ENCODE assay signal across 16 cellular contexts in genomic region chr16:10959161-10959560, GRCh38. TPM values are rescaled to one million over a fixed set of nuclear protein-coding genes. Genes with fewer than 3 reads are reported as not detected.
DNase-seq lines count a peak whose midpoint lies in the region; ATAC-seq and TF ChIP-seq lines count a peak whose summit lies in the region.
"Had no signal": no experiment of that assay in that cellular context is flagged by ENCODE, and none has a peak within 500 bp of the region (broad histone marks: within the 10 kb centered on the region; RNA-seq: fewer than 3 reads in every experiment).

No MANE protein-coding gene starts in this region.

- peaks cover 30% of the 10 kb centered on the region for H3K4me1 ChIP-seq in IMR-90 (ENCODE audit: control insufficient read depth, insufficient read depth, low read length)
- H3K4me1 ChIP-seq in fibroblast of lung (ENCODE audit: control insufficient read depth, extremely low read depth, insufficient read depth, low read length): peaks cover 18% of the 10 kb centered on the region
- H3K4me1 ChIP-seq in transverse colon: peaks cover under 1 to 9% (median 4%) of the 10 kb centered on the region in 4 donors

- no peaks in the 10 kb centered on the region for H3K27me3 ChIP-seq in IMR-90 (ENCODE audit: control insufficient read depth, insufficient read depth, low read length)
- no peaks in the 10 kb centered on the region for H3K27me3 ChIP-seq in fibroblast of lung (ENCODE audit: control insufficient read depth, insufficient read depth, low read length)
- no peaks in the 10 kb centered on the region for H3K27me3 ChIP-seq in transverse colon

- WGBS in IMR-90 (ENCODE audit: extremely low coverage in 2 of 2, insufficient read length in 1 of 2), 2 experiments: no CpG with 5 or more reads among the region's 5 CpGs
- 79 to 88% methylated on average over 5 of the region's 5 CpGs for WGBS in transverse colon (ENCODE audit: low coverage in 1 of 2), 2 donors

- DNase-seq in activated CD4-positive, alpha-beta memory T cell treated with anti-CD3 and anti-CD28 coated beads for 36 hours: no peak
- DNase-seq in activated CD4-positive, alpha-beta memory T cell treated with anti-CD3 and anti-CD28 coated beads, Interleukin-2, amount 10 ng/mL, durations not matched to agents 7 days and 5 days: no peak
- peak; percentile 82 for DNase-seq in IMR-90
- peak; percentile 42 to 69 for DNase-seq in fibroblast of lung (ENCODE audit: low read depth in 2 of 2)
- peak; percentile 76 for DNase-seq in renal cortical epithelial cell (ENCODE audit: low read depth)
- DNase-seq in posterior vena cava (ENCODE audit: low spot score): no peak
- DNase-seq in transverse colon: no peak
- DNase-seq in NCI-H2029 (lab: John Stamatoyannopoulos, UW): no peak
- DNase-seq: C1 segment of cervical spinal cord; CD4-positive, alpha-beta T cell; DMS79; EL; GDM1 had no signal

- peak overlapping the region; percentile 33 for H2BK5ac ChIP-seq in IMR-90 (ENCODE audit: low read depth, low read length, poor library complexity, severe bottlenecking)

- no peak for TF ChIP-seq POLR2A in IMR-90 (IDR thresholded peaks at IDR 0.05; ENCODE audit: low read depth, low read length)
- no peak for TF ChIP-seq POLR2A in transverse colon (IDR thresholded peaks at IDR 0.05)

- no peak overlapping the region for H2AK9ac ChIP-seq in IMR-90 (replicated peaks; ENCODE audit: low read depth, low read length, poor library complexity)

- H3K56ac ChIP-seq in IMR-90 (ENCODE audit: extremely low read depth, insufficient read depth, low read length): no peak overlapping the region

- no TSS peak for BruUV-seq in IMR-90 (replicated peaks; lab: Mats Ljungman, UMichigan)

- H3K9me3 Mint-ChIP-seq in activated CD4-positive, alpha-beta memory T cell treated with anti-CD3 and anti-CD28 coated beads for 36 hours: no peaks in the 10 kb centered on the region
- no peaks in the 10 kb centered on the region for H3K9me3 Mint-ChIP-seq in activated CD4-positive, alpha-beta memory T cell treated with anti-CD3 and anti-CD28 coated beads, Interleukin-2, amount 10 ng/mL, durations not matched to agents 7 days and 5 days
- H3K9me3 Mint-ChIP-seq: CD4-positive, alpha-beta T cell had no signal

- H3K36me3 Mint-ChIP-seq in activated CD4-positive, alpha-beta memory T cell treated with anti-CD3 and anti-CD28 coated beads for 36 hours: peaks cover 27% of the 10 kb centered on the region
- peaks cover 28% of the 10 kb centered on the region for H3K36me3 Mint-ChIP-seq in activated CD4-positive, alpha-beta memory T cell treated with anti-CD3 and anti-CD28 coated beads, Interleukin-2, amount 10 ng/mL, durations not matched to agents 7 days and 5 days (ENCODE audit: low read depth)

- 0 out of 2 replicates have a peak overlapping the region, but pooled peaks have one; percentile 74 for H3K4ac ChIP-seq in IMR-90 (ENCODE audit: low read depth, low read length)

- H2AFZ ChIP-seq in IMR-90 (replicated peaks; ENCODE audit: low read length, poor library complexity): no peak overlapping the region
- no peak overlapping the region for H2AFZ ChIP-seq in fibroblast of lung (ENCODE audit: low read length)

- peak overlapping the region; percentile 87 for H3K27ac Mint-ChIP-seq in activated CD4-positive, alpha-beta memory T cell treated with anti-CD3 and anti-CD28 coated beads for 36 hours
- no peak overlapping the region for H3K27ac Mint-ChIP-seq in activated CD4-positive, alpha-beta memory T cell treated with anti-CD3 and anti-CD28 coated beads, Interleukin-2, amount 10 ng/mL, durations not matched to agents 7 days and 5 days
- H3K27ac Mint-ChIP-seq: CD4-positive, alpha-beta T cell had no signal

- H3K79me2 ChIP-seq in fibroblast of lung (ENCODE audit: control insufficient read depth, insufficient read depth, low read length): peaks cover 6% of the 10 kb centered on the region

- H3K4me2 ChIP-seq in IMR-90 (ENCODE audit: low read depth, low read length): no peak overlapping the region; the same call in 1 of the 2 replicates
- H3K4me2 ChIP-seq in fibroblast of lung (ENCODE audit: extremely low read depth, insufficient read depth, low read length): no peak overlapping the region

- no peak overlapping the region for H3K9ac ChIP-seq in IMR-90 (ENCODE audit: low read depth, low read length)
- H3K9ac ChIP-seq in fibroblast of lung (ENCODE audit: insufficient read depth, low read length): no peak overlapping the region

- TF ChIP-seq EP300 in transverse colon (IDR thresholded peaks at IDR 0.05; ENCODE audit: low read depth): no peak

- no peak overlapping the region for H2BK15ac ChIP-seq in IMR-90 (ENCODE audit: low read depth, low read length)

- peaks cover 10% of the 10 kb centered on the region for H4K20me1 ChIP-seq in IMR-90 (ENCODE audit: insufficient read depth, low read length)
- H4K20me1 ChIP-seq in fibroblast of lung (ENCODE audit: control insufficient read depth, extremely low read depth, insufficient read depth, low read length): no peaks in the 10 kb centered on the region

- no peak overlapping the region for H3K23ac ChIP-seq in IMR-90 (ENCODE audit: low read depth, low read length)

- CTCF ChIA-PET in activated CD4-positive, alpha-beta memory T cell treated with anti-CD3 and anti-CD28 coated beads for 36 hours (lab: Charles Lee): interaction anchor here (1.0 to 1.4 kb wide), 3 partner anchors 259 to 1109 kb away, joined by 3 read pairs; partner anchors contain the start of gene SOCS1
- CTCF ChIA-PET in activated CD4-positive, alpha-beta memory T cell treated with anti-CD3 and anti-CD28 coated beads, Interleukin-2, amount 10 ng/mL, durations not matched to agents 7 days and 5 days (lab: Charles Lee): interaction anchor here (0.7 to 1.8 kb wide), 5 partner anchors 10 to 397 kb away, joined by 3 to 5 read pairs (median 3); partner anchors contain the start of gene SOCS1
- CTCF ChIA-PET in IMR-90 (lab: Yijun Ruan, JAX): interaction anchor here (0.6 to 1.0 kb wide), 2 partner anchors 296 to 761 kb away, joined by 3 to 4 read pairs; no protein-coding TSS in a partner anchor

- in situ Hi-C loops in IMR-90 (cut with MboI; ENCODE audit: low sequenced_read_pairs) (loop anchor here (25.0 kb wide), 2 partner anchors 578 to 853 kb away; a partner anchor contains a TSS), transverse colon (cut with MboI; ENCODE audit: low pct_ligation_motif_present in 1 of 4, low pct_unique_long_range_greater_than_20kb in 1 of 4, low sequenced_read_pairs in 3 of 4) (loop anchor here in 2 of 4 donors (25.0 kb wide), 2 partner anchors 403 to 578 kb away; a partner anchor contains a TSS)

- intact Hi-C loops in activated CD4-positive, alpha-beta memory T cell treated with anti-CD3 and anti-CD28 coated beads for 36 hours (cut with micrococcal nuclease): no loop called here
- intact Hi-C loops in IMR-90 (cut with micrococcal nuclease) (no loop called here), posterior vena cava (cut with DNase I) (no loop called here), transverse colon (cut with DNase I; ENCODE audit: low total_unique reads) (no loop called here)

- H3K14ac ChIP-seq in IMR-90 (replicated peaks; ENCODE audit: low read depth, low read length): no peak overlapping the region

- no peak overlapping the region for H2AK5ac ChIP-seq in IMR-90 (ENCODE audit: low read depth, low read length)

- no peak overlapping the region for H3K4me3 ChIP-seq in IMR-90 (ENCODE audit: insufficient read depth, low read depth, low read length)
- no peak overlapping the region for H3K4me3 ChIP-seq in fibroblast of lung (replicated peaks in 1 of 4; ENCODE audit: control extremely low read depth in 1 of 4, insufficient read depth in 1 of 4, low read depth in 3 of 4, low read length in 4 of 4)
- H3K4me3 ChIP-seq in transverse colon: no peak overlapping the region
- H3K4me3 ChIP-seq: HAP-1 had no signal

- no peak overlapping the region for H4K8ac ChIP-seq in IMR-90 (ENCODE audit: low read depth in 2 of 2, low read length in 2 of 2)

- dilution Hi-C loops in IMR-90 (cut with HindIII; ENCODE audit: low sequenced_read_pairs, unreplicated experiment): no loop called here

- H3K4me3 Mint-ChIP-seq in activated CD4-positive, alpha-beta memory T cell treated with anti-CD3 and anti-CD28 coated beads for 36 hours: no peak overlapping the region
- no peak overlapping the region for H3K4me3 Mint-ChIP-seq in activated CD4-positive, alpha-beta memory T cell treated with anti-CD3 and anti-CD28 coated beads, Interleukin-2, amount 10 ng/mL, durations not matched to agents 7 days and 5 days
- H3K4me3 Mint-ChIP-seq: CD4-positive, alpha-beta T cell had no signal

- no peak for TF ChIP-seq RAD21 in IMR-90 (IDR thresholded peaks at IDR 0.05; ENCODE audit: low read length)

- H3K18ac ChIP-seq in IMR-90 (ENCODE audit: low read depth, low read length): no peak overlapping the region

- no peak overlapping the region for H4K5ac ChIP-seq in IMR-90 (ENCODE audit: low read depth, low read length)

- POLR2A ChIA-PET in activated CD4-positive, alpha-beta memory T cell treated with anti-CD3 and anti-CD28 coated beads for 36 hours (lab: Charles Lee): interaction anchor here (1.4 to 2.4 kb wide), 2 partner anchors 135 to 296 kb away, joined by 3 to 15 read pairs; partner anchors contain the start of gene SOCS1
- POLR2A ChIA-PET in activated CD4-positive, alpha-beta memory T cell treated with anti-CD3 and anti-CD28 coated beads, Interleukin-2, amount 10 ng/mL, durations not matched to agents 7 days and 5 days (lab: Charles Lee): no interaction called here
- POLR2A ChIA-PET in IMR-90 (lab: Charles Lee; ENCODE audit: unreplicated experiment): no interaction called here

- H3K27ac ChIP-seq in IMR-90 (ENCODE audit: insufficient read depth, low read length) (peak overlapping the region; percentile 31; the same call in 1 of the 2 replicates), fibroblast of lung (ENCODE audit: insufficient read depth, low read length) (no peak overlapping the region), transverse colon (no peak overlapping the region)
- H3K27ac ChIP-seq: 22Rv1 had no signal

- peak; percentile 7; the same call in 1 of the 2 replicates for ATAC-seq in IMR-90 (ENCODE audit: low read depth)
- ATAC-seq: HepG2 had no signal

- peaks cover 23% of the 10 kb centered on the region for H3K9me1 ChIP-seq in IMR-90 (ENCODE audit: insufficient read depth, low read length)

- H2BK120ac ChIP-seq in IMR-90 (ENCODE audit: low read depth, low read length): no peak overlapping the region

- H3K27me3 Mint-ChIP-seq in activated CD4-positive, alpha-beta memory T cell treated with anti-CD3 and anti-CD28 coated beads for 36 hours: no peaks in the 10 kb centered on the region
- H3K27me3 Mint-ChIP-seq in activated CD4-positive, alpha-beta memory T cell treated with anti-CD3 and anti-CD28 coated beads, Interleukin-2, amount 10 ng/mL, durations not matched to agents 7 days and 5 days: no peaks in the 10 kb centered on the region
- H3K27me3 Mint-ChIP-seq: CD4-positive, alpha-beta T cell had no signal

- H3K4me1 Mint-ChIP-seq in activated CD4-positive, alpha-beta memory T cell treated with anti-CD3 and anti-CD28 coated beads for 36 hours (ENCODE audit: low read depth): peaks cover 80% of the 10 kb centered on the region
- H3K4me1 Mint-ChIP-seq in activated CD4-positive, alpha-beta memory T cell treated with anti-CD3 and anti-CD28 coated beads, Interleukin-2, amount 10 ng/mL, durations not matched to agents 7 days and 5 days: peaks cover 80% of the 10 kb centered on the region

- TF ChIP-seq CTCF in IMR-90 (conservative IDR thresholded peaks at IDR 0.05; ENCODE audit: low read depth, low read length) (no peak), fibroblast of lung (conservative IDR thresholded peaks at IDR 0.05 in 1 of 2, IDR thresholded peaks at IDR 0.05 in 1 of 2; ENCODE audit: low read depth in 1 of 2, low read length in 2 of 2) (no peak), transverse colon (IDR thresholded peaks at IDR 0.05) (no peak)

- no peaks in the 10 kb centered on the region for H3K9me3 ChIP-seq in IMR-90 (ENCODE audit: control insufficient read depth, insufficient read depth, low read length)
- no peaks in the 10 kb centered on the region for H3K9me3 ChIP-seq in fibroblast of lung (ENCODE audit: control insufficient read depth, insufficient read depth, low read depth, low read length)
- no peaks in the 10 kb centered on the region for H3K9me3 ChIP-seq in transverse colon
- H3K9me3 ChIP-seq: HAP-1 had no signal

- H3K36me3 ChIP-seq in IMR-90 (ENCODE audit: control insufficient read depth, insufficient read depth, low read length): peaks cover 12% of the 10 kb centered on the region
- H3K36me3 ChIP-seq in fibroblast of lung (ENCODE audit: control insufficient read depth, insufficient read depth, low read length): peaks cover 3% of the 10 kb centered on the region
- H3K36me3 ChIP-seq in transverse colon: no peaks in the 10 kb centered on the region

- H2BK20ac ChIP-seq in IMR-90 (ENCODE audit: low read depth, low read length): no peak overlapping the region

- H3K79me1 ChIP-seq in IMR-90 (ENCODE audit: low read depth in 1 of 2, low read length in 2 of 2): peaks cover 20 to 74% of the 10 kb centered on the region in 2 experiments

- H4K91ac ChIP-seq in IMR-90 (ENCODE audit: insufficient read depth, low read depth, low read length): no peak overlapping the region

RNA-seq across cellular contexts. Expression of gene CLEC16A, which starts 14.8 kb away (rescaled TPM):
- 10 to 100 TPM; 25.5 to 26.7 TPM for total RNA-seq in activated CD4-positive, alpha-beta memory T cell treated with anti-CD3 and anti-CD28 coated beads for 36 hours
- 10 to 100 TPM; 30.3 to 32.4 TPM for total RNA-seq in activated CD4-positive, alpha-beta memory T cell treated with anti-CD3 and anti-CD28 coated beads, Interleukin-2, amount 10 ng/mL, durations not matched to agents 7 days and 5 days
- total RNA-seq in IMR-90 (2012; rRNA removed) (16.5 and 18.3 TPM in 2 replicates), fibroblast of lung (17.2 and 22.0 TPM in 2 replicates), renal cortical epithelial cell (13.2 and 48.3 TPM in 2 replicates), posterior vena cava (10 to 100 TPM; 19.4 to 20.1 TPM), transverse colon (100 to 1,000 TPM in 2 of 4 donors, 10 to 100 TPM in 2; 38.2 to 153 (median 92.7) TPM)
- polyA plus RNA-seq in IMR-90 (2012; rRNA removed) (15.4 and 15.9 TPM in 2 replicates), fibroblast of lung (9.1 and 15.3 TPM in 2 replicates)
- polyA plus RNA-seq in IMR-90 (2012; cell fraction: cytosol; rRNA removed): 11.0 and 13.5 TPM in 2 replicates
- polyA plus RNA-seq in IMR-90 (2012; cell fraction: nucleus; rRNA removed; ENCODE audit: low replicate concordance): 22.9 and 31.5 TPM in 2 replicates
- polyA plus RNA-seq in fibroblast of lung (2012): 10.4 and 14.7 TPM in 2 replicates
- polyA minus RNA-seq in fibroblast of lung (ENCODE audit: low replicate concordance): 53.8 and 83.9 TPM in 2 replicates

RNA-seq across cellular contexts. Expression of gene DEXI, which starts 16.9 kb away (rescaled TPM):
- 10 to 100 TPM; 35.1 to 38.2 TPM for total RNA-seq in activated CD4-positive, alpha-beta memory T cell treated with anti-CD3 and anti-CD28 coated beads for 36 hours
- total RNA-seq in activated CD4-positive, alpha-beta memory T cell treated with anti-CD3 and anti-CD28 coated beads, Interleukin-2, amount 10 ng/mL, durations not matched to agents 7 days and 5 days: 10 to 100 TPM; 24.2 to 24.7 TPM
- total RNA-seq in IMR-90 (2012; rRNA removed) (43.7 and 44.4 TPM in 2 replicates), fibroblast of lung (44.7 and 49.9 TPM in 2 replicates), renal cortical epithelial cell (29.2 and 47.1 TPM in 2 replicates), posterior vena cava (10 to 100 TPM; 36.0 to 39.8 TPM), transverse colon (10 to 100 TPM; 36.2 to 76.4 (median 56.0) TPM)
- polyA plus RNA-seq in IMR-90 (2012; rRNA removed) (62.5 and 63.6 TPM in 2 replicates), fibroblast of lung (38.8 and 40.3 TPM in 2 replicates)
- 73.1 and 112 TPM in 2 replicates for polyA plus RNA-seq in IMR-90 (2012; cell fraction: cytosol; rRNA removed)
- polyA plus RNA-seq in IMR-90 (2012; cell fraction: nucleus; rRNA removed; ENCODE audit: low replicate concordance): 27.5 and 44.2 TPM in 2 replicates
- polyA plus RNA-seq in fibroblast of lung (2012): 37.5 and 44.5 TPM in 2 replicates
- polyA minus RNA-seq in fibroblast of lung (ENCODE audit: low replicate concordance): 55.4 and 70.6 TPM in 2 replicates

Comparison
In these comparisons a context has a peak if more than half of its experiments do, and no peak if none do; other contexts are left out.
1. DNase-seq: peak in IMR-90 (single experiment), fibroblast of lung (2 of 2) and renal cortical epithelial cell (single experiment); none in activated CD4-positive, alpha-beta memory T cell treated with anti-CD3 and anti-CD28 coated beads for 36 hours (single experiment), activated CD4-positive, alpha-beta memory T cell treated with anti-CD3 and anti-CD28 coated beads, Interleukin-2, amount 10 ng/mL, durations not matched to agents 7 days and 5 days (single experiment), posterior vena cava (single experiment), transverse colon (single experiment) and NCI-H2029 (single experiment).